8 cellular contexts compared by ENCODE assay signal in the genomic region with DNA sequence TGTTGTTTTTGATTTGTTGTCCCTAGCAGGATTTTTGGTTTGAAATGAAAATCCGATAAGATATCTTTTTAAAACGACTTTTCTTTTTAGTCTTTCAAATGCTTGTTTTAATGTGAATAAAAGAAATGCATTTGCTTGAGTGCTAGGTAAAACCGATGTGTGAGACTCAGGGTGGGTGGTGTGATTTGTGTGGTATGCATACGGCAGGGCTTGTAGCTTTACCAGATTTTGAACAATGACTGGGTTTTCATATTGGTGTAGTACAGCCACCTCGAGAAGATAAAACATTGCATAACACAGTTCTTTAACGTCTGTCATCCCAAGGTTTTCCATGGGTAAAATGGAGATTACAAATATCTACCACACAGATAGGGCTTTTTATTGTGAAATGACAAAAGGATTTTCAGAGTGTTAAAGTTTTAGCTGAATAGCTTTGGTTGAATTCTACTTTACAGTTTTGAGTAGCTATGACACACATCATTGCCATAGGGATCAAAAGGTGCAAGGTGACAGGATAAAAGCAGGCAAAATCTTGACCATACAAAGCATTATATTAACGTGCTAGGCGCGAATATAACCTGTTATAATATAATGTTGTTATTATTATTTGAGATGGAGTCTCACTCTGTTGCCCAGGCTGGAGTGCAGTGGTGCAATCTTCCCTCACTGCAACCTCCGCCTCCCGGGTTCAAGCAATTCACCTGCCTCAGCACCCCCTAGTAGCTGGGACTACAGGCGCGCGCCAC. TPM values are rescaled to one million over a fixed set of nuclear protein-coding genes. Genes with fewer than 3 reads are reported as not detected.
DNase-seq lines count a peak whose midpoint lies in the region; ATAC-seq and TF ChIP-seq lines count a peak whose summit lies in the region.

No MANE protein-coding gene starts in this region.

- no peaks in the 10 kb centered on the region for H3K9me3 Mint-ChIP-seq in activated CD4-positive, alpha-beta T cell treated with anti-CD3 and anti-CD28 coated beads, Interleukin-2, amount 10 ng/mL, durations not matched to agents 7 days and 5 days
- no peaks in the 10 kb centered on the region for H3K9me3 Mint-ChIP-seq in WTC11

- peak overlapping the region; percentile 87 for H2AFZ ChIP-seq in hepatocyte

- H3K9me3 ChIP-seq in hepatocyte (ENCODE audit: low read depth) (no peaks in the 10 kb centered on the region), suprapubic skin (no peaks in the 10 kb centered on the region)

- CTCF ChIA-PET in activated CD4-positive, alpha-beta T cell treated with anti-CD3 and anti-CD28 coated beads, Interleukin-2, amount 10 ng/mL, durations not matched to agents 7 days and 5 days (lab: Charles Lee) = interaction anchor here (0.9 to 2.4 kb wide), 8 partner anchors 14 to 180 kb away, joined by 3 to 10 read pairs (median 4); no protein-coding TSS in a partner anchor
- CTCF ChIA-PET in WTC11 (lab: Charles Lee) = interaction anchor here (1.0 to 4.8 kb wide), 17 partner anchors 8 to 179 kb away, joined by 3 to 77 read pairs (median 6); no protein-coding TSS in a partner anchor

- H3K9me2 ChIP-seq in hepatocyte (replicated peaks; ENCODE audit: insufficient read depth) = no peaks in the 10 kb centered on the region

- H3K4me2 ChIP-seq in hepatocyte = peak overlapping the region; percentile 76

- TF ChIP-seq POLR2A in suprapubic skin (IDR thresholded peaks at IDR 0.05) = no peak

- peaks cover 8% of the 10 kb centered on the region for H3K4me1 ChIP-seq in hepatocyte (ENCODE audit: insufficient read depth)
- H3K4me1 ChIP-seq in suprapubic skin = peaks cover 34% of the 10 kb centered on the region

- no peak for DNase-seq in activated CD4-positive, alpha-beta T cell treated with anti-CD3 and anti-CD28 coated beads, Interleukin-2, amount 10 ng/mL, durations not matched to agents 7 days and 5 days
- DNase-seq in activated CD4-positive, alpha-beta T cell treated with anti-CD3 and anti-CD28 coated beads for 48 hours = no peak
- DNase-seq in WTC11 (ENCODE audit: low spot score) (no peak), hepatocyte (ENCODE audit: low spot score) (no peak), suprapubic skin (ENCODE audit: low spot score in 2 of 2) (no peak), NCI-H524 (lab: John Stamatoyannopoulos, UW) (no peak)

- H3K4me3 Mint-ChIP-seq in activated CD4-positive, alpha-beta T cell treated with anti-CD3 and anti-CD28 coated beads, Interleukin-2, amount 10 ng/mL, durations not matched to agents 7 days and 5 days = peak overlapping the region; percentile 100
- H3K4me3 Mint-ChIP-seq in WTC11 = peak overlapping the region; percentile 99

- TF ChIP-seq EP300 in suprapubic skin (IDR thresholded peaks at IDR 0.05) = no peak

- ATAC-seq in WTC11 (no peak), HG03280 (IDR thresholded peaks at IDR 0.05; ENCODE audit: unreplicated experiment) (no peak), GM18868 (IDR thresholded peaks at IDR 0.05; ENCODE audit: unreplicated experiment) (no peak)

- no peaks in the 10 kb centered on the region for H3K36me3 ChIP-seq in hepatocyte (replicated peaks; ENCODE audit: insufficient read depth, low read depth)
- H3K36me3 ChIP-seq in suprapubic skin = no peaks in the 10 kb centered on the region

- peaks cover 21% of the 10 kb centered on the region for H3K4me1 Mint-ChIP-seq in activated CD4-positive, alpha-beta T cell treated with anti-CD3 and anti-CD28 coated beads, Interleukin-2, amount 10 ng/mL, durations not matched to agents 7 days and 5 days
- H3K4me1 Mint-ChIP-seq in WTC11 = peaks cover 30% of the 10 kb centered on the region

- POLR2A ChIA-PET in activated CD4-positive, alpha-beta T cell treated with anti-CD3 and anti-CD28 coated beads, Interleukin-2, amount 10 ng/mL, durations not matched to agents 7 days and 5 days (lab: Charles Lee) = interaction anchor here (1.0 kb wide), 1 partner anchor 31 kb away, joined by 3 read pairs; no protein-coding TSS in a partner anchor
- POLR2A ChIA-PET in WTC11 (lab: Charles Lee) = interaction anchor here (0.9 to 2.3 kb wide), 6 partner anchors 30 to 200 kb away, joined by 3 to 11 read pairs (median 4); a partner anchor contains a TSS

- 58% methylated on average over 14 of the region's 14 CpGs for WGBS in hepatocyte (ENCODE audit: low lambda C conversion rate, missing lambda C conversion rate)
- WGBS in suprapubic skin = 55% methylated on average over 14 of the region's 14 CpGs

- peaks cover 44% of the 10 kb centered on the region for H3K79me2 ChIP-seq in hepatocyte

- no peaks in the 10 kb centered on the region for H3K27me3 ChIP-seq in hepatocyte
- H3K27me3 ChIP-seq in suprapubic skin = no peaks in the 10 kb centered on the region

- peak overlapping the region; percentile 84 for H3K27ac Mint-ChIP-seq in activated CD4-positive, alpha-beta T cell treated with anti-CD3 and anti-CD28 coated beads, Interleukin-2, amount 10 ng/mL, durations not matched to agents 7 days and 5 days
- no peak overlapping the region for H3K27ac Mint-ChIP-seq in WTC11

- H3K4me3 ChIP-seq in hepatocyte (no peak overlapping the region), suprapubic skin (peak overlapping the region; percentile 94)

- TF ChIP-seq CTCF in WTC11 (IDR thresholded peaks at IDR 0.05) (no peak), hepatocyte (IDR thresholded peaks at IDR 0.05; ENCODE audit: poor library complexity) (no peak), suprapubic skin (IDR thresholded peaks at IDR 0.05) (no peak)

- H4K20me1 ChIP-seq in hepatocyte (ENCODE audit: insufficient read depth, poor library complexity, severe bottlenecking) = peaks cover 34% of the 10 kb centered on the region

- peaks cover 6% of the 10 kb centered on the region for H3K27me3 Mint-ChIP-seq in activated CD4-positive, alpha-beta T cell treated with anti-CD3 and anti-CD28 coated beads, Interleukin-2, amount 10 ng/mL, durations not matched to agents 7 days and 5 days
- H3K27me3 Mint-ChIP-seq in WTC11 (ENCODE audit: low read depth) = no peaks in the 10 kb centered on the region

- H3K27ac ChIP-seq in hepatocyte (no peak overlapping the region), suprapubic skin (no peak overlapping the region)

- peaks cover 24% of the 10 kb centered on the region for H3K36me3 Mint-ChIP-seq in activated CD4-positive, alpha-beta T cell treated with anti-CD3 and anti-CD28 coated beads, Interleukin-2, amount 10 ng/mL, durations not matched to agents 7 days and 5 days (ENCODE audit: low read depth)
- peaks cover 4% of the 10 kb centered on the region for H3K36me3 Mint-ChIP-seq in WTC11

TF ChIP-seq in WTC11, 78 proteins besides CTCF, POLR2A, EP300 and RAD21:
- TF ChIP-seq ZNF121 (CRISPR knock-in tag; IDR thresholded peaks at IDR 0.05) (peak; percentile 62; the same call in 1 of the 2 replicates), ZNF263 (CRISPR knock-in tag; IDR thresholded peaks at IDR 0.05; ENCODE audit: low read depth) (no peak)

RNA-seq across cellular contexts. Expression of a gene that starts 0.8 kb away (rescaled TPM):
- 100 to 1,000 TPM in 1 of 2 experiments, 10 to 100 TPM in 1; 87.6 to 101 TPM for total RNA-seq in activated CD4-positive, alpha-beta T cell treated with anti-CD3 and anti-CD28 coated beads, Interleukin-2, amount 10 ng/mL, durations not matched to agents 7 days and 5 days
- total RNA-seq in WTC11 (2021) (109 to 131 TPM (median 128 TPM) in 3 replicates), hepatocyte (141 and 170 TPM in 2 replicates), suprapubic skin (100 to 1,000 TPM in 3 of 4 donors, 10 to 100 TPM in 1; 91.6 to 258 (median 115) TPM)
- polyA plus RNA-seq in hepatocyte = 41.2 and 52.7 TPM in 2 replicates
